Comparison of ENCODE assay signal across 10 cellular contexts in the genomic region with DNA sequence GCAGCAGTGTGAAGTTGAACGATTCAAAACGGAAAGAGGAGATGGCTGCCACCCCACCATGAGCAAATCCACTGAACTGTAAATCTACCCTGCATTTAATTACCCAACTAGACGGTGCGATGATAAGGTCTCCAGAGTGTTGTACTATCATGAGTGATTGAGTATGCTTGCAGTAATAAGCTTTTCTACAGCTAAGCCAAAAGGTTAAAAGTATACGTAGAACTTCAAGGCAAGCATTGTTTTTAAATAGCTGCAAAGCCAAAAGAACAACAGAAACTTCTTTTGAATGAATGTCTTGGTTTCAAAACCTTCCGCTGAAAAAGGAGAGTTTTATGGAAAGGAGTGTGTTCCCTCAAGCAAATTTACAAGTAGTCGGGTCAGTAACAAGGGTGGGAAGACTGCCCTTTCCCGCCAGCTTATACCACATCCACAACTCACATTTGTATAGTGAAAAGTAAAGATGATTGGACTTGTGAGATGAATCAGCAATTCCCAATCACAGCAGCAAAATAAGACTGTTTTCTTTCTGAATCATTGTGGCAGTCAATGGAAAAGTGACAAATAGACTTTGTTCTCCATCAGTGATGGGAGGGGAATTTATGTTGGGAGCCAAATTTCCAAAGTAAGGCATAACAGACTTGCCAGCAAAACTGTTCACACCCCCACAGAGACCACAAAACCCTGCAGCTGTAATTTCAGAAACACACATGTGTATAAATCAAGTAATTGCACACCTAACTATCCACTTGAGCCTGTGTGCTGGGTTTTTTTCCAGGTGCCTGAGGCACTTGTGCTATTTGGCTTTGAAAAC.
DNase-seq lines count a peak whose midpoint lies in the region; ATAC-seq, FAIRE-seq and TF ChIP-seq lines count a peak whose summit lies in the region.
"Had no signal": no experiment of that assay in that cellular context is flagged by ENCODE, and none has a peak within 500 bp of the region (broad histone marks: within the 10 kb centered on the region; RNA-seq: fewer than 3 reads in every experiment).

No MANE protein-coding gene starts in this region.

- no peak overlapping the region for H3K4me3 ChIP-seq in endodermal cell (ENCODE audit: low read length)
- H3K4me3 ChIP-seq in pancreas = no peak overlapping the region
- H3K4me3 ChIP-seq: gastroesophageal sphincter had no signal

- H3K36me3 Mint-ChIP-seq in endodermal cell (ENCODE audit: low read depth) = peaks cover under 1% of the 10 kb centered on the region
- H3K36me3 Mint-ChIP-seq in nephron (ENCODE audit: low read depth) = no peaks in the 10 kb centered on the region
- H3K36me3 Mint-ChIP-seq: natural killer cell treated with Interleukin-12 subunit alpha and Interleukin-12 subunit beta and Interleukin-15 and Interleukin-18, amount 100 ng/mL, for 72 hours had no signal

- peaks cover 4% of the 10 kb centered on the region for H3K9me3 Mint-ChIP-seq in endodermal cell
- peaks cover 4% of the 10 kb centered on the region for H3K9me3 Mint-ChIP-seq in nephron

- DNase-seq in Daoy (ENCODE audit: low read depth) = peak; percentile 63
- DNase-seq in NCI-H2081 treated with DMSO at 0.1 percent for 48 hours (lab: John Stamatoyannopoulos, UW) = peak; percentile 40
- no peak for DNase-seq in endodermal cell
- no peak for DNase-seq in pancreas
- no peak for DNase-seq in activated CD4-positive, alpha-beta T cell treated with anti-CD3 and anti-CD28 coated beads for 4 hours
- no peak for DNase-seq in effector CD4-positive, alpha-beta T cell
- no peak for DNase-seq in NOMO-1 treated with dmso at 0.1 percent for 144 hours (lab: John Stamatoyannopoulos, UW; ENCODE audit: unreplicated experiment)

- H3K27ac Mint-ChIP-seq in endodermal cell = peak overlapping the region; percentile 86
- peak overlapping the region; percentile 80 to 88 (median 83) for H3K27ac Mint-ChIP-seq in nephron
- H3K27ac Mint-ChIP-seq: natural killer cell treated with Interleukin-12 subunit alpha and Interleukin-12 subunit beta and Interleukin-15 and Interleukin-18, amount 100 ng/mL, for 72 hours had no signal

- no peak overlapping the region for H3K9ac ChIP-seq in endodermal cell (ENCODE audit: extremely low read depth, low read length, poor library complexity, severe bottlenecking)

- TF ChIP-seq CTCF in endodermal cell (conservative IDR thresholded peaks at IDR 0.05) (no peak), nephron (IDR thresholded peaks at IDR 0.05; ENCODE audit: unreplicated experiment in 3 of 3) (no peak), pancreas (IDR thresholded peaks at IDR 0.05) (no peak)

- H3K4me3 Mint-ChIP-seq in endodermal cell (no peak overlapping the region), nephron (peak overlapping the region; percentile 0 to 6 (median 1))
- H3K4me3 Mint-ChIP-seq: natural killer cell treated with Interleukin-12 subunit alpha and Interleukin-12 subunit beta and Interleukin-15 and Interleukin-18, amount 100 ng/mL, for 72 hours had no signal

- H3K4me1 Mint-ChIP-seq in endodermal cell (peaks cover 42% of the 10 kb centered on the region), nephron (peaks cover 42% of the 10 kb centered on the region)

- H3K27me3 ChIP-seq in endodermal cell (ENCODE audit: control insufficient read depth, insufficient read depth, low read length, poor library complexity, severe bottlenecking) = no peaks in the 10 kb centered on the region
- H3K27me3 ChIP-seq in pancreas = no peaks in the 10 kb centered on the region
- H3K27me3 ChIP-seq: gastroesophageal sphincter had no signal

- WGBS in endodermal cell (ENCODE audit: insufficient coverage in 1 of 2, insufficient read length in 1 of 2), 2 experiments = 45 to 80% methylated on average over 2 to 7 of the region's 8 CpGs
- 57% methylated on average over 8 of the region's 8 CpGs for WGBS in pancreas, 2 donors

- peaks cover 14% of the 10 kb centered on the region for H3K4me1 ChIP-seq in endodermal cell (ENCODE audit: control insufficient read depth, insufficient read depth, low read length)
- peaks cover 0 to 4% (median 0%) of the 10 kb centered on the region in 3 donors for H3K4me1 ChIP-seq in pancreas

- no peaks in the 10 kb centered on the region for H3K27me3 Mint-ChIP-seq in endodermal cell (ENCODE audit: insufficient read depth)
- H3K27me3 Mint-ChIP-seq in nephron (ENCODE audit: low read depth) = no peaks in the 10 kb centered on the region
- H3K27me3 Mint-ChIP-seq: natural killer cell treated with Interleukin-12 subunit alpha and Interleukin-12 subunit beta and Interleukin-15 and Interleukin-18, amount 100 ng/mL, for 72 hours had no signal

- H3K27ac ChIP-seq in endodermal cell (ENCODE audit: low read depth, low read length) (peak overlapping the region; percentile 56), pancreas (no peak overlapping the region)
- H3K27ac ChIP-seq: gastroesophageal sphincter had no signal

- H3K9me3 ChIP-seq in endodermal cell (ENCODE audit: control insufficient read depth, low read length) (peaks cover 9% of the 10 kb centered on the region), pancreas (no peaks in the 10 kb centered on the region)
- H3K9me3 ChIP-seq: gastroesophageal sphincter had no signal

- ATAC-seq in pancreas = no peak
- ATAC-seq: gastroesophageal sphincter; natural killer cell treated with Interleukin-12 subunit alpha and Interleukin-12 subunit beta and Interleukin-15 and Interleukin-18, amount 100 ng/mL, for 72 hours had no signal

- intact Hi-C loops in pancreas (cut with DNase I) = no loop called here

- H3K36me3 ChIP-seq in endodermal cell (ENCODE audit: control insufficient read depth, insufficient read depth, low read length) = no peaks in the 10 kb centered on the region
- H3K36me3 ChIP-seq in pancreas = no peaks in the 10 kb centered on the region
- H3K36me3 ChIP-seq: gastroesophageal sphincter had no signal

- no peak for FAIRE-seq in pancreas (lab: Jason Lieb, UNC)

Comparison
In these comparisons a context has a peak if more than half of its experiments do, and no peak if none do; other contexts are left out.
1. DNase-seq: peak in Daoy (single experiment) and NCI-H2081 treated with DMSO at 0.1 percent for 48 hours (single experiment); none in endodermal cell (single experiment), pancreas (0 of 6), activated CD4-positive, alpha-beta T cell treated with anti-CD3 and anti-CD28 coated beads for 4 hours (0 of 2), effector CD4-positive, alpha-beta T cell (single experiment) and NOMO-1 treated with dmso at 0.1 percent for 144 hours (single experiment).